14 cellular contexts compared by ENCODE assay signal in genomic region chr17:27496005-27496404, GRCh38. TPM values are rescaled to one million over a fixed set of nuclear protein-coding genes. Genes with fewer than 3 reads are reported as not detected.
DNase-seq lines count a peak whose midpoint lies in the region; ATAC-seq and TF ChIP-seq lines count a peak whose summit lies in the region.
"Had no signal": no experiment of that assay in that cellular context is flagged by ENCODE, and none has a peak within 500 bp of the region (broad histone marks: within the 10 kb centered on the region; RNA-seq: fewer than 3 reads in every experiment).

No MANE protein-coding gene starts in this region.

- H3K4me1 ChIP-seq in breast epithelium (no peaks in the 10 kb centered on the region), mammary epithelial cell (ENCODE audit: insufficient read depth, low read length) (peaks cover 22% of the 10 kb centered on the region), HAP-1 (peaks cover 27% of the 10 kb centered on the region), heart left ventricle (peaks cover 0 to 28% (median 11%) of the 10 kb centered on the region in 12 donors)

- ATAC-seq in HG03039 (IDR thresholded peaks at IDR 0.05; ENCODE audit: unreplicated experiment) (no peak), heart left ventricle (no peak)
- ATAC-seq: activated CD8-positive, alpha-beta T cell treated with anti-CD3 and anti-CD28 coated beads, Interleukin-2, amount 10 ng/mL, durations not matched to agents 7 days and 5 days; PC-3 had no signal

- H4K20me1 ChIP-seq in mammary epithelial cell (ENCODE audit: insufficient read depth, low read length), result no peaks in the 10 kb centered on the region

- H3K36me3 Mint-ChIP-seq in IgD-negative memory B cell, result peaks cover 12% of the 10 kb centered on the region

- H3K9ac ChIP-seq in mammary epithelial cell (ENCODE audit: insufficient read depth, low read length), result no peak overlapping the region
- H3K9ac ChIP-seq: GM23248 had no signal

- H3K4me3 Mint-ChIP-seq in IgD-negative memory B cell, result peak overlapping the region in 2 of 4 donors; percentile 30 to 71
- H3K4me3 Mint-ChIP-seq: activated CD8-positive, alpha-beta T cell treated with anti-CD3 and anti-CD28 coated beads, Interleukin-2, amount 10 ng/mL, durations not matched to agents 7 days and 5 days; activated naive CD4-positive, alpha-beta T cell treated with anti-CD3 and anti-CD28 coated beads, Interleukin-2, amount 50 U/mL, for 24 hours; neural crest cell had no signal

- intact Hi-C loops in breast epithelium (cut with DNase I; ENCODE audit: low total_unique reads) (no loop called here), mammary epithelial cell (cut with micrococcal nuclease) (no loop called here), heart left ventricle (cut with DNase I) (loop anchor here in 4 of 10 donors (5.0 to 10.0 kb wide), 4 partner anchors 51 to 99 kb away; no protein-coding TSS in a partner anchor)

- H2AFZ ChIP-seq in mammary epithelial cell (ENCODE audit: low read depth, low read length), result no peak overlapping the region
- H2AFZ ChIP-seq: GM23248 had no signal

- CTCF ChIA-PET in mammary epithelial cell (lab: Charles Lee; ENCODE audit: low non-redundant PET), result no interaction called here

- peaks cover 0 to 9% (median 7%) of the 10 kb centered on the region in 3 donors for H3K9me3 Mint-ChIP-seq in IgD-negative memory B cell

- H3K36me3 ChIP-seq in breast epithelium (no peaks in the 10 kb centered on the region), mammary epithelial cell (ENCODE audit: insufficient read depth, low read length) (no peaks in the 10 kb centered on the region), HAP-1 (replicated peaks) (no peaks in the 10 kb centered on the region), heart left ventricle (no peaks in the 10 kb centered on the region)

- no peaks in the 10 kb centered on the region for H3K27me3 Mint-ChIP-seq in IgD-negative memory B cell
- H3K27me3 Mint-ChIP-seq: activated naive CD4-positive, alpha-beta T cell treated with anti-CD3 and anti-CD28 coated beads, Interleukin-2, amount 50 U/mL, for 24 hours had no signal

- in situ Hi-C loops in mammary epithelial cell (cut with MboI; ENCODE audit: low sequenced_read_pairs in 2 of 2), result loop anchor here (10.0 kb wide), 2 partner anchors 59 to 99 kb away; no protein-coding TSS in a partner anchor
- in situ Hi-C loops in HAP-1 (cut with MboI; ENCODE audit: low sequenced_read_pairs), result no loop called here

- H3K4me3 ChIP-seq in breast epithelium (no peak overlapping the region), mammary epithelial cell (replicated peaks in 1 of 3; ENCODE audit: insufficient read depth in 1 of 3, low read depth in 2 of 3, low read length in 3 of 3) (no peak overlapping the region), HAP-1 (no peak overlapping the region), heart left ventricle (no peak overlapping the region)
- H3K4me3 ChIP-seq: GM23248 had no signal

- H3K27ac Mint-ChIP-seq in IgD-negative memory B cell, result peak overlapping the region in 2 of 3 donors; percentile 10 to 87
- H3K27ac Mint-ChIP-seq: activated CD8-positive, alpha-beta T cell treated with anti-CD3 and anti-CD28 coated beads, Interleukin-2, amount 10 ng/mL, durations not matched to agents 7 days and 5 days; activated naive CD4-positive, alpha-beta T cell treated with anti-CD3 and anti-CD28 coated beads, Interleukin-2, amount 50 U/mL, for 24 hours had no signal

- no peak for TF ChIP-seq POLR2A in breast epithelium (IDR thresholded peaks at IDR 0.05)
- TF ChIP-seq POLR2A in heart left ventricle (IDR thresholded peaks at IDR 0.05), result no peak

- DNase-seq in breast epithelium (ENCODE audit: low spot score in 2 of 2) (no peak), mammary epithelial cell (no peak), kidney tubule cell (ENCODE audit: low spot score) (peak; percentile 45), HAP-1 (ENCODE audit: low spot score in 2 of 2) (no peak), DMS153 treated with DMSO at 0.1 percent for 48 hours (lab: John Stamatoyannopoulos, UW; ENCODE audit: unreplicated experiment) (no peak), heart left ventricle (no peak)
- DNase-seq: activated CD8-positive, alpha-beta T cell treated with anti-CD3 and anti-CD28 coated beads, Interleukin-2, amount 10 ng/mL, durations not matched to agents 7 days and 5 days; GM23248; PC-3; stimulated activated naive CD4-positive, alpha-beta T cell treated with Interleukin-2 at 50 U/mL for 16 hours had no signal

- peak overlapping the region; percentile 87 to 91 for H3K27ac ChIP-seq in breast epithelium
- no peak overlapping the region for H3K27ac ChIP-seq in mammary epithelial cell (ENCODE audit: insufficient read depth, low read depth, low read length)
- H3K27ac ChIP-seq in heart left ventricle, result no peak overlapping the region
- H3K27ac ChIP-seq: GM23248 had no signal

- no peaks in the 10 kb centered on the region for H3K27me3 ChIP-seq in breast epithelium
- no peaks in the 10 kb centered on the region for H3K27me3 ChIP-seq in mammary epithelial cell (ENCODE audit: insufficient read depth, low read length)
- H3K27me3 ChIP-seq in HAP-1 (ENCODE audit: low read depth), result no peaks in the 10 kb centered on the region
- H3K27me3 ChIP-seq in heart left ventricle, result no peaks in the 10 kb centered on the region

- no peaks in the 10 kb centered on the region for H3K9me3 ChIP-seq in breast epithelium
- H3K9me3 ChIP-seq in mammary epithelial cell (replicated peaks; ENCODE audit: insufficient read depth, low read length), result peaks cover 5% of the 10 kb centered on the region
- H3K9me3 ChIP-seq in HAP-1, result no peaks in the 10 kb centered on the region; the same call in 1 of the 2 replicates
- H3K9me3 ChIP-seq in heart left ventricle, result no peaks in the 10 kb centered on the region

- WGBS in mammary epithelial cell (ENCODE audit: low coverage, missing lambda C conversion rate), result 65% methylated on average over 5 of the region's 5 CpGs
- WGBS in heart left ventricle, 4 donors, result 86 to 91% (median 89%) methylated on average over 5 of the region's 5 CpGs

- TF ChIP-seq CTCF in breast epithelium (IDR thresholded peaks at IDR 0.05) (no peak), mammary epithelial cell (conservative IDR thresholded peaks at IDR 0.05 in 1 of 2, IDR thresholded peaks at IDR 0.05 in 1 of 2; ENCODE audit: extremely low read depth in 1 of 2, insufficient read depth in 1 of 2, low read depth in 1 of 2, low read length in 2 of 2) (no peak), heart left ventricle (IDR thresholded peaks at IDR 0.05) (no peak)

- BruUV-seq in mammary epithelial cell (replicated peaks; lab: Mats Ljungman, UMichigan), result no TSS peak

- dilution Hi-C loops in mammary epithelial cell (cut with HindIII; ENCODE audit: low sequenced_read_pairs), result no loop called here

- H3K4me2 ChIP-seq in mammary epithelial cell (ENCODE audit: insufficient read depth, low read depth, low read length), result no peak overlapping the region

- H3K4me1 Mint-ChIP-seq in IgD-negative memory B cell, result peaks cover 20 to 35% (median 27%) of the 10 kb centered on the region in 3 donors
- H3K4me1 Mint-ChIP-seq: activated naive CD4-positive, alpha-beta T cell treated with anti-CD3 and anti-CD28 coated beads, Interleukin-2, amount 50 U/mL, for 24 hours had no signal

- H3K79me2 ChIP-seq in mammary epithelial cell (ENCODE audit: insufficient read depth, low read length), result no peaks in the 10 kb centered on the region

RNA-seq across cellular contexts. Expression of gene KSR1, which starts 39.8 kb away (rescaled TPM):
- total RNA-seq in breast epithelium, result 10 to 100 TPM; 14.1 to 36.4 (median 24.0) TPM
- 1 to 10 TPM; 1.6 to 1.7 TPM for total RNA-seq in mammary epithelial cell
- 0.78 TPM for polyA plus RNA-seq in mammary epithelial cell
- polyA minus RNA-seq in mammary epithelial cell, result 6.8 TPM
- polyA plus RNA-seq in IgD-negative memory B cell, result 2.1 TPM
- 10 to 100 TPM in 3 of 9 donors, 1 to 10 TPM in 6; 6.1 to 31.1 (median 7.5) TPM for total RNA-seq in heart left ventricle
- polyA plus RNA-seq in heart left ventricle, result 1 to 10 TPM; 6.3 to 8.0 TPM

Comparison
In these comparisons a context has a peak if more than half of its experiments do, and no peak if none do; other contexts are left out.
1. H3K27ac ChIP-seq: peak in breast epithelium (2 of 2); none in mammary epithelial cell (single experiment) and heart left ventricle (0 of 12).